Comparison of ENCODE assay signal across 8 cellular contexts in the genomic region with DNA sequence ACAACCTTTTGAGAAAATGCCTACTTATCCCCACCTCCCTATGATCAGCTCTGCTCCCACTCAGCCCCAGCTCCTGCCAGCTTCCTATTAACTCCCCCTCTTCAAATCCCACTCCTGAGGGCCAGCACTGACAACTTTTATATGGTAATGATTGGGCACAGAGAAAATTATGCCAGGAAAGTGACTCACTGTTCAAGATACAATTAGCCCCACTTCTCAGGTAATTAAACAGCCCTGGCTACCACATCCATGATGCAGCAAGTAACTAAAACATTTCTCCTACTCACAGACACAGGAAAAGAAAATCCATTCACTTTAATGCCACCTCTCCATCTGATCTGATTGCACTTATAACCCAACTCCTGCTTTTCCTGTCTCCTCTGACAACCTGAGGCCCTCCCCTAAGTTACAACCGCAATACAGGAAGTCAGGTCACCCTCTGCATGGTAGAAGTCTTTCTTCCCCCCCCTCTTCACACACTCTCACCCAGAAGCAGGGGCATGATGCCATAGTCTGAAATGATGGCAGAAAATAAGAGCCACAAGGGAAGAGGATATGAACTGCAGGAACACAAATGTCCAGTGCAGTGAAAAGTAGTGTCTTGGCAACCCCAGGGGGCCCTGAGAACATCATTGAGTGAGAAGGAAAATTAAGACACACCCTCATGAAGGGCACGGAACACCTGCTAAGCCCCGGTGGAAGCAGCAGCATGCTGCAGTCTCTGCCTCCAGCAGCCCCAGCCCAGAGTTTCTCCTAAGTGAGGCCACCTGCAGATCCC. TPM values are rescaled to one million over a fixed set of nuclear protein-coding genes. Genes with fewer than 3 reads are reported as not detected.
DNase-seq lines count a peak whose midpoint lies in the region; ATAC-seq lines count a peak whose summit lies in the region.

No MANE protein-coding gene starts in this region.

- H3K4me2 ChIP-seq in mesenchymal stem cell (ENCODE audit: low read length, poor library complexity, severe bottlenecking): no peak overlapping the region

- CTCF ChIA-PET in activated CD8-positive, alpha-beta T cell treated with anti-CD3 and anti-CD28 coated beads, Interleukin-2, amount 10 ng/mL, durations not matched to agents 7 days and 5 days (lab: Charles Lee): interaction anchor here (1.3 kb wide), 1 partner anchor 18 kb away, joined by 3 read pairs; no protein-coding TSS in a partner anchor

- no peaks in the 10 kb centered on the region for H3K9me3 ChIP-seq in mesenchymal stem cell (ENCODE audit: control insufficient read depth, low read length)

- no peaks in the 10 kb centered on the region for H3K27me3 Mint-ChIP-seq in activated CD8-positive, alpha-beta T cell treated with anti-CD3 and anti-CD28 coated beads, Interleukin-2, amount 10 ng/mL, durations not matched to agents 7 days and 5 days (ENCODE audit: low read depth)

- H3K23ac ChIP-seq in mesenchymal stem cell (ENCODE audit: low read length in 2 of 2): no peak overlapping the region

- peak overlapping the region in 1 of 2 experiments; percentile 75 for H3K14ac ChIP-seq in mesenchymal stem cell (ENCODE audit: low read length in 2 of 2)

- H3K27me3 ChIP-seq in mesenchymal stem cell (ENCODE audit: control insufficient read depth in 1 of 2, insufficient read depth in 1 of 2, low read length in 2 of 2): no peaks in the 10 kb centered on the region

- peak overlapping the region; percentile 17 to 38 for H3K18ac ChIP-seq in mesenchymal stem cell (ENCODE audit: low read depth in 1 of 2, low read length in 2 of 2)

- H3K36me3 ChIP-seq in mesenchymal stem cell (ENCODE audit: control insufficient read depth in 1 of 2, insufficient read depth in 2 of 2, low read depth in 1 of 2, low read length in 2 of 2): no peaks in the 10 kb centered on the region

- H2BK12ac ChIP-seq in mesenchymal stem cell (ENCODE audit: low read length in 2 of 2): peak overlapping the region in 1 of 2 experiments; percentile 34

- H2AK5ac ChIP-seq in mesenchymal stem cell (ENCODE audit: low read length, severe bottlenecking): no peak overlapping the region

- WGBS in mesenchymal stem cell: 72% methylated on average over 3 of the region's 3 CpGs

- peak overlapping the region; percentile 84 for H3K27ac Mint-ChIP-seq in activated CD8-positive, alpha-beta T cell treated with anti-CD3 and anti-CD28 coated beads, Interleukin-2, amount 10 ng/mL, durations not matched to agents 7 days and 5 days

- H2BK120ac ChIP-seq in mesenchymal stem cell (ENCODE audit: low read depth, low read length): no peak overlapping the region

- peaks cover 38% of the 10 kb centered on the region for H3K79me1 ChIP-seq in mesenchymal stem cell (replicated peaks; ENCODE audit: low read length, poor library complexity, severe bottlenecking)

- no peak overlapping the region for H2AFZ ChIP-seq in mesenchymal stem cell (ENCODE audit: low read depth, low read length)

- intact Hi-C loops in Right ventricle myocardium inferior (cut with DNase I): no loop called here

- no peaks in the 10 kb centered on the region for H3K9me3 Mint-ChIP-seq in activated CD8-positive, alpha-beta T cell treated with anti-CD3 and anti-CD28 coated beads, Interleukin-2, amount 10 ng/mL, durations not matched to agents 7 days and 5 days (ENCODE audit: insufficient read depth)

- H3K4me3 Mint-ChIP-seq in activated CD8-positive, alpha-beta T cell treated with anti-CD3 and anti-CD28 coated beads, Interleukin-2, amount 10 ng/mL, durations not matched to agents 7 days and 5 days: peak overlapping the region; percentile 45

- POLR2A ChIA-PET in activated CD8-positive, alpha-beta T cell treated with anti-CD3 and anti-CD28 coated beads, Interleukin-2, amount 10 ng/mL, durations not matched to agents 7 days and 5 days (lab: Charles Lee): no interaction called here

- peaks cover 10% of the 10 kb centered on the region for H3K4me1 ChIP-seq in mesenchymal stem cell (ENCODE audit: control insufficient read depth, insufficient read depth, low read depth, low read length)

- no peak overlapping the region for H4K91ac ChIP-seq in mesenchymal stem cell (ENCODE audit: low read length)

- H3K36me3 Mint-ChIP-seq in activated CD8-positive, alpha-beta T cell treated with anti-CD3 and anti-CD28 coated beads, Interleukin-2, amount 10 ng/mL, durations not matched to agents 7 days and 5 days (ENCODE audit: low read depth): peaks cover 18% of the 10 kb centered on the region

- peaks cover 71% of the 10 kb centered on the region for H3K4me1 Mint-ChIP-seq in activated CD8-positive, alpha-beta T cell treated with anti-CD3 and anti-CD28 coated beads, Interleukin-2, amount 10 ng/mL, durations not matched to agents 7 days and 5 days (ENCODE audit: low read depth)

- DNase-seq in DMS79 treated with DMSO at 0.1 percent for 48 hours (lab: John Stamatoyannopoulos, UW): peak; percentile 45
- peak; percentile 75 for DNase-seq in NCI-H1436 treated with DMSO at 0.1 percent for 48 hours (lab: John Stamatoyannopoulos, UW)
- DNase-seq in activated CD8-positive, alpha-beta T cell treated with anti-CD3 and anti-CD28 coated beads, Interleukin-2, amount 10 ng/mL, durations not matched to agents 7 days and 5 days: peak; percentile 66
- DNase-seq in mesenchymal stem cell: no peak
- DNase-seq in HCEC 1CT: no peak
- DNase-seq in Right ventricle myocardium inferior (ENCODE audit: missing footprints): no peak

- peak; percentile 83 for ATAC-seq in activated CD8-positive, alpha-beta T cell treated with anti-CD3 and anti-CD28 coated beads, Interleukin-2, amount 10 ng/mL, durations not matched to agents 7 days and 5 days
- ATAC-seq in Right ventricle myocardium inferior (no peak), HG03039 (IDR thresholded peaks at IDR 0.05; ENCODE audit: unreplicated experiment) (no peak), HG03565 (IDR thresholded peaks at IDR 0.05; ENCODE audit: unreplicated experiment) (no peak)

- no peak overlapping the region for H3K9ac ChIP-seq in mesenchymal stem cell (ENCODE audit: low read length)

- no peak overlapping the region for H2BK5ac ChIP-seq in mesenchymal stem cell (ENCODE audit: low read depth, low read length, poor library complexity, severe bottlenecking)

- H3K4ac ChIP-seq in mesenchymal stem cell (ENCODE audit: low read depth in 1 of 2, low read length in 2 of 2): no peak overlapping the region

- no peak overlapping the region for H4K8ac ChIP-seq in mesenchymal stem cell (ENCODE audit: low read length)

- no peak overlapping the region for H2BK15ac ChIP-seq in mesenchymal stem cell (ENCODE audit: low read depth, poor library complexity, severe bottlenecking)

- no peak overlapping the region for H3K27ac ChIP-seq in mesenchymal stem cell (ENCODE audit: low read length, poor library complexity, severe bottlenecking)

- no peak overlapping the region for H3K4me3 ChIP-seq in mesenchymal stem cell (ENCODE audit: insufficient read depth in 1 of 2, low read depth in 1 of 2, low read length in 2 of 2)

RNA-seq across cellular contexts. Expression of a gene that starts 54.4 kb away (rescaled TPM):
- 10 to 100 TPM; 33.4 to 34.8 TPM for total RNA-seq in activated CD8-positive, alpha-beta T cell treated with anti-CD3 and anti-CD28 coated beads, Interleukin-2, amount 10 ng/mL, durations not matched to agents 7 days and 5 days
- 18.3 TPM for polyA plus RNA-seq in mesenchymal stem cell (2013, experiment 1 of 2)
- polyA plus RNA-seq in mesenchymal stem cell (2013, experiment 2 of 2): 18.5 TPM
- total RNA-seq in Right ventricle myocardium inferior: 17.7 TPM

Comparison
In these comparisons a context has a peak if more than half of its experiments do, and no peak if none do; other contexts are left out.
1. DNase-seq: peak in DMS79 treated with DMSO at 0.1 percent for 48 hours (single experiment), NCI-H1436 treated with DMSO at 0.1 percent for 48 hours (single experiment) and activated CD8-positive, alpha-beta T cell treated with anti-CD3 and anti-CD28 coated beads, Interleukin-2, amount 10 ng/mL, durations not matched to agents 7 days and 5 days (single experiment); none in mesenchymal stem cell (single experiment), HCEC 1CT (single experiment) and Right ventricle myocardium inferior (single experiment).